In the genomic region with DNA sequence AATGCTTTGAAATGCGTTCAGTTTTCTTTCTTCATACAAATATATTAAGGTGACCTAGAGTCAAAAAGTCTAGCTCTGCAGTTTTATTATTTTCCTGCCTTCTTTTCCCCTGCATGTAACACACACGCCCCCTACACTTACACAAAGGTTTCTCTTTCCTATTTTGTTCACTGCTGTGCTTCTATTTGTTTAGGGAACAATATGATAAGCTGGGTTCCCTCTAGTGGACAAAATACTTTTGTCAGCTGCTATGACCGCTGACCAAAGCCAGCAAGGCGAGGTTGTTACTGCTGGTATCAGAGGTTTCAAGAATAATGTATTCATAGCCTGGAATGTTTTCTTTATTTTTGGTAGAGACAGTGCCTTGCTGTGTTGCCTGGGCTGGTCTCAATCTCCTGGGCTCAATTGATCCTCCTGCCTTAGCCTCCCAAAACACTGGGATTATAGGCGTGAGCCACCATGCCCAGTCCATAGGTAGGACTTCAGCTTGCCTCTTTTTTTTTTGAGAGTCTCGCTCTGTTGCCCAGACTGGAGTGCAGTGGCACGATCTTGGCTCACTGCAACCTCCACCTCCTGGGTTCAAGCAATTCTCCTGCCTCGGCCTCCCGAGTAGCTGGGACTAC, we compare ENCODE assay signal across 9 cellular contexts.
DNase-seq lines count a peak whose midpoint lies in the region; ATAC-seq and TF ChIP-seq lines count a peak whose summit lies in the region.
"Had no signal": no experiment of that assay in that cellular context is flagged by ENCODE, and none has a peak within 500 bp of the region (broad histone marks: within the 10 kb centered on the region; RNA-seq: fewer than 3 reads in every experiment).

No MANE protein-coding gene starts in this region.

- no peak overlapping the region for H3K27ac Mint-ChIP-seq in stimulated activated naive CD8-positive, alpha-beta T cell treated with anti-CD3 and anti-CD28 coated beads, Interleukin-15, amount 100 ng/mL, for 72 hours
- H3K27ac Mint-ChIP-seq in nephron = peak overlapping the region in 2 of 3 experiments; percentile 2 to 12

- no peaks in the 10 kb centered on the region for H3K4me1 Mint-ChIP-seq in stimulated activated naive CD8-positive, alpha-beta T cell treated with anti-CD3 and anti-CD28 coated beads, Interleukin-15, amount 100 ng/mL, for 72 hours
- H3K4me1 Mint-ChIP-seq in nephron = peaks cover 6% of the 10 kb centered on the region
- H3K4me1 Mint-ChIP-seq: central memory CD8-positive, alpha-beta T cell had no signal

- H3K36me3 Mint-ChIP-seq in nephron (ENCODE audit: low read depth) = peaks cover 26% of the 10 kb centered on the region

- H3K27me3 Mint-ChIP-seq in stimulated activated naive CD8-positive, alpha-beta T cell treated with anti-CD3 and anti-CD28 coated beads, Interleukin-15, amount 100 ng/mL, for 72 hours = no peaks in the 10 kb centered on the region
- H3K27me3 Mint-ChIP-seq in nephron (ENCODE audit: low read depth) = no peaks in the 10 kb centered on the region
- H3K27me3 Mint-ChIP-seq: central memory CD8-positive, alpha-beta T cell had no signal

- TF ChIP-seq CTCF in LNCaP clone FGC (IDR thresholded peaks at IDR 0.05; ENCODE audit: control insufficient read depth, extremely low read depth, insufficient read depth) (peak; percentile 77), fibroblast of mammary gland (conservative IDR thresholded peaks at IDR 0.05; ENCODE audit: control insufficient read depth, insufficient read depth, low read depth, low read length) (peak; percentile 86), nephron (IDR thresholded peaks at IDR 0.05; ENCODE audit: unreplicated experiment in 3 of 3) (peak; percentile 67 to 75 (median 71))

- no peak for DNase-seq in stimulated activated naive CD8-positive, alpha-beta T cell treated with anti-CD3 and anti-CD28 coated beads, Interleukin-15, Interleukin-2, amounts not matched to agents 100 U/mL and 50 U/mL, for 24 hours
- no peak for DNase-seq in stimulated activated naive CD8-positive, alpha-beta T cell treated with anti-CD3 and anti-CD28 coated beads, Interleukin-15, amount 100 ng/mL, for 72 hours
- DNase-seq in LNCaP clone FGC (ENCODE audit: low read depth) (peak; percentile 60), fibroblast of mammary gland (ENCODE audit: low read depth) (peak; percentile 87), activated T-cell treated with anti-CD3 and anti-CD28 coated beads for 4 hours (no peak)

- no peaks in the 10 kb centered on the region for H3K9me3 Mint-ChIP-seq in stimulated activated naive CD8-positive, alpha-beta T cell treated with anti-CD3 and anti-CD28 coated beads, Interleukin-15, amount 100 ng/mL, for 72 hours
- H3K9me3 Mint-ChIP-seq in nephron = no peaks in the 10 kb centered on the region
- H3K9me3 Mint-ChIP-seq: central memory CD8-positive, alpha-beta T cell had no signal

- no peak overlapping the region for H3K4me3 Mint-ChIP-seq in stimulated activated naive CD8-positive, alpha-beta T cell treated with anti-CD3 and anti-CD28 coated beads, Interleukin-15, amount 100 ng/mL, for 72 hours
- no peak overlapping the region for H3K4me3 Mint-ChIP-seq in nephron
- H3K4me3 Mint-ChIP-seq: central memory CD8-positive, alpha-beta T cell had no signal

- H3K4me3 ChIP-seq in LNCaP clone FGC (ENCODE audit: low read depth, low read length) (no peak overlapping the region), fibroblast of mammary gland (ENCODE audit: control insufficient read depth, low read depth, low read length) (no peak overlapping the region)

- ATAC-seq in stimulated activated naive CD8-positive, alpha-beta T cell treated with anti-CD3 and anti-CD28 coated beads, Interleukin-15, Interleukin-2, amounts not matched to agents 100 U/mL and 50 U/mL, for 24 hours = peak; percentile 46
- ATAC-seq in stimulated activated naive CD8-positive, alpha-beta T cell treated with anti-CD3 and anti-CD28 coated beads, Interleukin-15, amount 100 ng/mL, for 72 hours = no peak
- ATAC-seq in SK-N-SH treated with all-trans-retinoic acid at 6 μM for 48 hours (peak; percentile 99), HG02610 (IDR thresholded peaks at IDR 0.05; ENCODE audit: unreplicated experiment) (no peak)

TF ChIP-seq in SK-N-SH treated with all-trans-retinoic acid at 6 μM for 48 hours, 23 proteins besides CTCF, POLR2A, EP300 and RAD21:
- TF ChIP-seq ZC3H10 (CRISPR knock-in tag; IDR thresholded peaks at IDR 0.05) (no peak), RARB (CRISPR knock-in tag; IDR thresholded peaks at IDR 0.05) (no peak)
- TF ChIP-seq, protein P1, sequence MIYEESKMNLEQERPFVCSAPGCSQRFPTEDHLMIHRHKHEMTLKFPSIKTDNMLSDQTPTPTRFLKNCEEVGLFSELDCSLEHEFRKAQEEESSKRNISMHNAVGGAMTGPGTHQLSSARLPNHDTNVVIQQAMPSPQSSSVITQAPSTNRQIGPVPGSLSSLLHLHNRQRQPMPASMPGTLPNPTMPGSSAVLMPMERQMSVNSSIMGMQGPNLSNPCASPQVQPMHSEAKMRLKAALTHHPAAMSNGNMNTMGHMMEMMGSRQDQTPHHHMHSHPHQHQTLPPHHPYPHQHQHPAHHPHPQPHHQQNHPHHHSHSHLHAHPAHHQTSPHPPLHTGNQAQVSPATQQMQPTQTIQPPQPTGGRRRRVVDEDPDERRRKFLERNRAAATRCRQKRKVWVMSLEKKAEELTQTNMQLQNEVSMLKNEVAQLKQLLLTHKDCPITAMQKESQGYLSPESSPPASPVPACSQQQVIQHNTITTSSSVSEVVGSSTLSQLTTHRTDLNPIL (CRISPR knock-in tag; IDR thresholded peaks at IDR 0.05; ENCODE audit: low read depth) = no peak

Comparison
In these comparisons a context has a peak if more than half of its experiments do, and no peak if none do; other contexts are left out.
1. ATAC-seq: peak in stimulated activated naive CD8-positive, alpha-beta T cell treated with anti-CD3 and anti-CD28 coated beads, Interleukin-15, Interleukin-2, amounts not matched to agents 100 U/mL and 50 U/mL, for 24 hours (single experiment) and SK-N-SH treated with all-trans-retinoic acid at 6 μM for 48 hours (single experiment); none in stimulated activated naive CD8-positive, alpha-beta T cell treated with anti-CD3 and anti-CD28 coated beads, Interleukin-15, amount 100 ng/mL, for 72 hours (single experiment) and HG02610 (single experiment).
2. DNase-seq: peak in LNCaP clone FGC (single experiment) and fibroblast of mammary gland (single experiment); none in stimulated activated naive CD8-positive, alpha-beta T cell treated with anti-CD3 and anti-CD28 coated beads, Interleukin-15, Interleukin-2, amounts not matched to agents 100 U/mL and 50 U/mL, for 24 hours (single experiment), stimulated activated naive CD8-positive, alpha-beta T cell treated with anti-CD3 and anti-CD28 coated beads, Interleukin-15, amount 100 ng/mL, for 72 hours (0 of 2) and activated T-cell treated with anti-CD3 and anti-CD28 coated beads for 4 hours (single experiment).
3. H3K27ac Mint-ChIP-seq: peak in nephron (2 of 3); none in stimulated activated naive CD8-positive, alpha-beta T cell treated with anti-CD3 and anti-CD28 coated beads, Interleukin-15, amount 100 ng/mL, for 72 hours (0 of 2).
4. Peak in every context shown above with its lines, with median percentiles within 50 percentile points of each other: CTCF ChIP-seq.